30 cellular contexts compared by ENCODE assay signal in the genomic region with DNA sequence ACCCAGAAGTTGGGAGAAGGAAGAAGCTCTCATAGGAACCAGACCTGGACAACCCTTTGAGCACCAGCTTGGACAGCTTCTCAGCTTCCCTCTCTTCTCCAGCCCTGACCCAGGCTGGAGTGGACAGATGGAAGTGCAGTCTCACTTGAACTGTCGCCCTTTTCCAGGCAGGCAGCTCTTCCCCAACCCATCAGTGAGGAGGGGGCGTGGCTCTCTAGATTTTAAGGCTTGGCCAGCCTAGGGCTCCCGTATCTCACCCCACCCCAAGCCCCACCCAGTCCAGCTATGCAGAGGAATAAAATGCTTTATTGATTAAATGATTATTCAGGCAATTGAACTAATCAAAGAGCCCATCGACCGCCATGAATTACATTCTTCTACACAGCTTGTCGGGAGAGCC. TPM values are rescaled to one million over a fixed set of nuclear protein-coding genes. Genes with fewer than 3 reads are reported as not detected.
A peak's percentile ranks its signal among the peaks of the same experiment; 100 is the strongest.
DNase-seq lines count a peak whose midpoint lies in the region; ATAC-seq and TF ChIP-seq lines count a peak whose summit lies in the region.
"Had no signal": no experiment of that assay in that cellular context is flagged by ENCODE, and none has a peak within 500 bp of the region (broad histone marks: within the 10 kb centered on the region; RNA-seq: fewer than 3 reads in every experiment).

No MANE protein-coding gene starts in this region.

- CTCF ChIA-PET in CD4-positive, alpha-beta memory T cell (lab: Charles Lee; ENCODE audit: partially characterized antibody) = no interaction called here

- H3K9me3 Mint-ChIP-seq in memory B cell = no peaks in the 10 kb centered on the region
- H3K9me3 Mint-ChIP-seq in CD4-positive, alpha-beta memory T cell = peaks cover 0 to 5% (median 2%) of the 10 kb centered on the region in 8 donors

- peaks cover 2% of the 10 kb centered on the region for H3K36me3 ChIP-seq in BLaER1
- H3K36me3 ChIP-seq in CD4-positive, alpha-beta memory T cell (ENCODE audit: insufficient read depth, low read length) = no peaks in the 10 kb centered on the region
- H3K36me3 ChIP-seq: stomach, tibial nerve had no signal

- H3K4me1 ChIP-seq in BLaER1 = peaks cover 39% of the 10 kb centered on the region
- peaks cover 70% of the 10 kb centered on the region for H3K4me1 ChIP-seq in CD4-positive, alpha-beta memory T cell (ENCODE audit: insufficient read depth, low read length)

- H3K27me3 Mint-ChIP-seq in memory B cell = no peaks in the 10 kb centered on the region
- H3K27me3 Mint-ChIP-seq in CD4-positive, alpha-beta memory T cell = peaks cover 64 to 73% of the 10 kb centered on the region in 2 donors

- DNase-seq in GM12865 (ENCODE audit: low read depth) (no peak), LoVo (ENCODE audit: low spot score) (peak; percentile 55), memory B cell (ENCODE audit: low spot score in 2 of 2) (no peak), caudate nucleus (lab: John Stamatoyannopoulos, UW) (no peak)
- DNase-seq in NK-92 treated with Interleukin-12 subunit alpha and Interleukin-12 subunit beta, amount 100 ng/mL, for 24 hours (lab: John Stamatoyannopoulos, UW) = no peak
- DNase-seq in CD4-positive, alpha-beta memory T cell = no peak
- DNase-seq: activated CD4-positive, CD25-positive, alpha-beta regulatory T cell; activated gamma-delta T cell treated with Interleukin-2 at 50 U/mL for 16 hours; activated T-cell treated with anti-CD3 and anti-CD28 coated beads, Interleukin-2, amount 50 U/mL, for 48 hours; CD8-positive, alpha-beta memory T cell; effector CD8-positive, alpha-beta T cell; EL; hippocampal formation; KG1; NCI-H1417 treated with DMSO at 0.1 percent for 48 hours; NCI-H2081; SHP77 treated with DMSO at 0.1 percent for 48 hours; stomach had no signal

- TF ChIP-seq CTCF in GM12865 (IDR thresholded peaks at IDR 0.05; ENCODE audit: insufficient read depth, low read depth, low read length, missing control alignments) = no peak

- H3K27me3 ChIP-seq in BLaER1 = peaks cover 99% of the 10 kb centered on the region
- peaks cover 86% of the 10 kb centered on the region for H3K27me3 ChIP-seq in CD4-positive, alpha-beta memory T cell (ENCODE audit: insufficient read depth, low read length)

- no peaks in the 10 kb centered on the region for H3K9me3 ChIP-seq in BLaER1
- no peaks in the 10 kb centered on the region for H3K9me3 ChIP-seq in CD4-positive, alpha-beta memory T cell (ENCODE audit: control insufficient read depth in 1 of 2, low read length in 2 of 2)
- H3K9me3 ChIP-seq: A549 had no signal

- H3K4me3 Mint-ChIP-seq in memory B cell = peak overlapping the region; percentile 96
- H3K4me3 Mint-ChIP-seq in CD4-positive, alpha-beta memory T cell = peak overlapping the region in 1 of 8 donors; percentile 35
- H3K4me3 Mint-ChIP-seq: CD8-positive, alpha-beta memory T cell had no signal

- H3K4me1 Mint-ChIP-seq in memory B cell = peaks cover 43% of the 10 kb centered on the region
- H3K4me1 Mint-ChIP-seq in CD4-positive, alpha-beta memory T cell = peaks cover 26 to 75% (median 43%) of the 10 kb centered on the region in 4 donors

- peak overlapping the region; percentile 88 for H3K4me3 ChIP-seq in BLaER1
- peak overlapping the region; percentile 87 for H3K4me3 ChIP-seq in GM12865 (ENCODE audit: low read depth, low read length)
- H3K4me3 ChIP-seq in CD4-positive, alpha-beta memory T cell (ENCODE audit: low read length in 2 of 2) = no peak overlapping the region
- H3K4me3 ChIP-seq: A549, coronary artery, skin epidermis, stomach, tibial nerve had no signal

- peaks cover 90% of the 10 kb centered on the region for H4K20me1 ChIP-seq in BLaER1

- intact Hi-C loops in CD4-positive, alpha-beta memory T cell (cut with micrococcal nuclease) = no loop called here

- peak overlapping the region; percentile 88 for H3K4me2 ChIP-seq in BLaER1
- H3K4me2 ChIP-seq: A549 had no signal

- peak overlapping the region; percentile 97 for H3K27ac Mint-ChIP-seq in memory B cell
- peak overlapping the region in 1 of 7 donors; percentile 64 for H3K27ac Mint-ChIP-seq in CD4-positive, alpha-beta memory T cell

- H3K9ac ChIP-seq in BLaER1 = peak overlapping the region; percentile 96

- no peaks in the 10 kb centered on the region for H3K36me3 Mint-ChIP-seq in memory B cell
- peaks cover 0 to 4% of the 10 kb centered on the region in 2 donors for H3K36me3 Mint-ChIP-seq in CD4-positive, alpha-beta memory T cell
- H3K36me3 Mint-ChIP-seq: CD8-positive, alpha-beta memory T cell had no signal

- ATAC-seq in memory B cell (ENCODE audit: low read depth) = no peak
- ATAC-seq in GM19023 (IDR thresholded peaks at IDR 0.05; ENCODE audit: unreplicated experiment) = no peak
- ATAC-seq: A549, left lobe of liver, Panc1 had no signal

- POLR2A ChIA-PET in CD4-positive, alpha-beta memory T cell (lab: Charles Lee; ENCODE audit: partially characterized antibody) = no interaction called here

- H3K27ac ChIP-seq in BLaER1 (peak overlapping the region; percentile 98), caudate nucleus (ENCODE audit: low read depth, low read length) (no peak overlapping the region)
- H3K27ac ChIP-seq in CD4-positive, alpha-beta memory T cell (ENCODE audit: low read depth, low read length) = no peak overlapping the region
- H3K27ac ChIP-seq: A549, coronary artery, HL-60, skin epidermis, stomach, tibial nerve had no signal

RNA-seq across cellular contexts. Expression of a gene that starts 2.2 kb away (rescaled TPM):
- total RNA-seq in CD4-positive, alpha-beta memory T cell = not detected
- polyA plus RNA-seq in CD4-positive, alpha-beta memory T cell = under 1 TPM in 1 of 2 donors, not detected in 1; 0.32 TPM
- total RNA-seq: cardiac septum, epithelial cell of proximal tubule, H4, tibial nerve had no signal
- polyA plus RNA-seq: A549; CD8-positive, alpha-beta memory T cell had no signal

Comparison
In these comparisons a context has a peak if more than half of its experiments do, and no peak if none do; other contexts are left out.
1. H3K4me3 ChIP-seq: peak in BLaER1 (single experiment) and GM12865 (single experiment); none in CD4-positive, alpha-beta memory T cell (0 of 2).